In the genomic region with DNA sequence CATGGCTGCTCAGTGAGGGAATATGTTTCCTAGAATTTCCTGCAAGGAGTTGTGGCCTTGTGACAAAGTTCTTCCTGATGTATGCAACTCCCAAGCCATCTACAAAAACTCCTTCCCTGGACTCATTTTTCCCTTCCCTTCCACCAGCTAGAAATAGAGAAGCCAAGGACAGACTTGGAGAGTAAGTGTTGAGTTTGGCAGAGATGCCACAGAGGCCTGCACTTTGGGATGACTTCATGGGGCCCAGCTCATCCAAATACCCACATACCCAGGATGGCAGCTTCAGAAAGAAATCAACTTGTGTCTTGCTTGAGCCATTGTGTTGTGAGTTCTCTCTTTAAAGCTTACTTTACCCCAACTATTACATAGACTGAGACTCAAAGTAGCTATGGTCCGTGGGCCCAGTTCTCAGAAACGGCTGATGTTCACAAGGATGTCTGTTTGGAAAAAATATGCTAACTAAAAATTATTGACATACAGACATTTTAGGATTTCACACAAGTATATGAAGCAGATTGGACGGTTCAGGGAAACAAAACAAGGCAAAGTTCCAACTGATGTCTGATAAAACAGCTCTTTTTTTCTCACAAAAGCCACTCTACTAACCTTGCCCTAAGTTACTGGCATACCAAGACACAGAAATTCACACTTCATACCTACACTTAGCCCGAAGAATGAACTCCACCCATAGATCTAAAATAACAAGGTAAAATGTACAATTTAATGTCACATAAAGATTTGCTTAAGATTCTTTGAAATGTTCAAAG, we compare ENCODE assay signal across 28 cellular contexts.
DNase-seq lines count a peak whose midpoint lies in the region; ATAC-seq and TF ChIP-seq lines count a peak whose summit lies in the region.
"Had no signal": no experiment of that assay in that cellular context is flagged by ENCODE, and none has a peak within 500 bp of the region (broad histone marks: within the 10 kb centered on the region; RNA-seq: fewer than 3 reads in every experiment).

No MANE protein-coding gene starts in this region.

- POLR2A ChIA-PET in SK-N-SH (lab: Yijun Ruan, JAX), result no interaction called here

- DNase-seq in EL (peak; percentile 15), SK-N-SH (no peak), fibroblast of lung (ENCODE audit: low read depth in 2 of 2) (peak in 1 of 2 donors; percentile 59), AG08396 (ENCODE audit: low spot score) (no peak)
- DNase-seq in activated naive CD4-positive, alpha-beta T cell treated with anti-CD3 and anti-CD28 coated beads, Interleukin-2, amount 50 U/mL, for 72 hours (ENCODE audit: low spot score in 2 of 2), result no peak
- DNase-seq: activated CD4-positive, alpha-beta T cell treated with anti-CD3 and anti-CD28 coated beads for 1 hour; activated CD8-positive, alpha-beta T cell treated with anti-CD3 and anti-CD28 coated beads for 36 hours; activated effector memory CD4-positive, alpha-beta T cell treated with Interleukin-2 at 50 U/mL for 16 hours; activated naive CD8-positive, alpha-beta T cell treated with anti-CD3 and anti-CD28 coated beads, Interleukin-2, amount 50 U/mL, for 24 hours; activated T-cell treated with anti-CD3 and anti-CD28 coated beads for 4 hours; CD4-positive, CD25-positive, alpha-beta regulatory T cell; dermis blood vessel endothelial cell; head of caudate nucleus; KG1; naive B cell; NCI-H2171; NCI-H524 treated with DMSO at 0.1 percent for 48 hours; NK-92 treated with Interleukin-12 subunit alpha and Interleukin-12 subunit beta, amount 100 ng/mL, for 24 hours; small intestine; substantia nigra had no signal

- peaks cover 0 to under 1% of the 10 kb centered on the region in 2 donors for H3K36me3 Mint-ChIP-seq in activated naive CD4-positive, alpha-beta T cell treated with anti-CD3 and anti-CD28 coated beads, Interleukin-2, amount 50 U/mL, for 72 hours
- H3K36me3 Mint-ChIP-seq: CD4-positive, CD25-positive, alpha-beta regulatory T cell; memory B cell; naive B cell; stimulated activated effector memory CD8-positive, alpha-beta T cell treated with anti-CD3 and anti-CD28 coated beads, Interleukin-12 subunit alpha, Interleukin-12 subunit beta, amount 100 ng/mL, for 72 hours had no signal

- H3K9me3 ChIP-seq in SK-N-SH, result no peaks in the 10 kb centered on the region
- H3K9me3 ChIP-seq in fibroblast of lung (ENCODE audit: control insufficient read depth, insufficient read depth, low read depth, low read length), result no peaks in the 10 kb centered on the region
- no peaks in the 10 kb centered on the region for H3K9me3 ChIP-seq in skeletal muscle satellite cell (replicated peaks; ENCODE audit: low read length)

- 69% methylated on average over 4 of the region's 4 CpGs for WGBS in SK-N-SH (ENCODE audit: low lambda C conversion rate)

- H3K36me3 ChIP-seq in SK-N-SH (replicated peaks in 1 of 2; ENCODE audit: control insufficient read depth in 1 of 2, insufficient read depth in 2 of 2, low read length in 1 of 2), result no peaks in the 10 kb centered on the region
- no peaks in the 10 kb centered on the region for H3K36me3 ChIP-seq in fibroblast of lung (ENCODE audit: control insufficient read depth, insufficient read depth, low read length)
- H3K36me3 ChIP-seq in skeletal muscle satellite cell (ENCODE audit: insufficient read depth, low read length), result no peaks in the 10 kb centered on the region
- H3K36me3 ChIP-seq: cardiac muscle cell had no signal

- H3K4me2 ChIP-seq in SK-N-SH (peak overlapping the region; percentile 28), fibroblast of lung (ENCODE audit: extremely low read depth, insufficient read depth, low read length) (peak overlapping the region; percentile 11), skeletal muscle satellite cell (ENCODE audit: low read length) (peak overlapping the region; percentile 53)

- H3K4me3 ChIP-seq in SK-N-SH (ENCODE audit: low read depth in 2 of 2, low read length in 1 of 2) (no peak overlapping the region), fibroblast of lung (replicated peaks in 1 of 4; ENCODE audit: control extremely low read depth in 1 of 4, insufficient read depth in 1 of 4, low read depth in 3 of 4, low read length in 4 of 4) (no peak overlapping the region), skeletal muscle satellite cell (ENCODE audit: low read length) (peak overlapping the region; percentile 23)
- H3K4me3 ChIP-seq: cardiac muscle cell had no signal

- H3K27me3 ChIP-seq in SK-N-SH (ENCODE audit: insufficient read depth), result no peaks in the 10 kb centered on the region
- H3K27me3 ChIP-seq in fibroblast of lung (ENCODE audit: control insufficient read depth, insufficient read depth, low read length), result no peaks in the 10 kb centered on the region
- no peaks in the 10 kb centered on the region for H3K27me3 ChIP-seq in skeletal muscle satellite cell (ENCODE audit: control insufficient read depth, insufficient read depth, low read length)
- H3K27me3 ChIP-seq: cardiac muscle cell had no signal

- H3F3A ChIP-seq in SK-N-SH (replicated peaks; ENCODE audit: insufficient read depth), result peaks cover 37% of the 10 kb centered on the region

- no peaks in the 10 kb centered on the region for H3K79me2 ChIP-seq in SK-N-SH (ENCODE audit: insufficient read depth)
- no peaks in the 10 kb centered on the region for H3K79me2 ChIP-seq in fibroblast of lung (ENCODE audit: control insufficient read depth, insufficient read depth, low read length)

- H3K9me2 ChIP-seq in SK-N-SH, result no peaks in the 10 kb centered on the region

- H3K27ac ChIP-seq in SK-N-SH (ENCODE audit: low read depth in 2 of 2, low read length in 1 of 2), result peak overlapping the region; percentile 71 to 80; a peak in 3 of 4 replicates
- no peak overlapping the region for H3K27ac ChIP-seq in fibroblast of lung (ENCODE audit: insufficient read depth, low read length)
- H3K27ac ChIP-seq: cardiac muscle cell had no signal

- H3K4me1 ChIP-seq in SK-N-SH (ENCODE audit: control insufficient read depth in 1 of 2, insufficient read depth in 2 of 2, low read depth in 1 of 2, low read length in 1 of 2), result peaks cover 6 to 15% of the 10 kb centered on the region in 2 experiments
- peaks cover 21% of the 10 kb centered on the region for H3K4me1 ChIP-seq in fibroblast of lung (ENCODE audit: control insufficient read depth, extremely low read depth, insufficient read depth, low read length)
- H3K4me1 ChIP-seq in skeletal muscle satellite cell (ENCODE audit: control insufficient read depth, insufficient read depth, low read length), result peaks cover 50% of the 10 kb centered on the region

- no peak overlapping the region for H3K27ac Mint-ChIP-seq in activated naive CD4-positive, alpha-beta T cell treated with anti-CD3 and anti-CD28 coated beads, Interleukin-2, amount 50 U/mL, for 72 hours
- H3K27ac Mint-ChIP-seq: activated CD8-positive, alpha-beta T cell treated with anti-CD3 and anti-CD28 coated beads for 36 hours; activated naive CD8-positive, alpha-beta T cell treated with anti-CD3 and anti-CD28 coated beads, Interleukin-2, amount 50 U/mL, for 24 hours; memory B cell; naive B cell; stimulated activated effector memory CD8-positive, alpha-beta T cell treated with anti-CD3 and anti-CD28 coated beads, Interleukin-12 subunit alpha, Interleukin-12 subunit beta, amount 100 ng/mL, for 72 hours; T-helper 1 cell treated with Interleukin-12 subunit alpha and Interleukin-12 subunit beta and Interleukin-4 antibody, amounts not matched to agents 30 μg/mL and 1 μg/mL, for 36 hours had no signal

- H3K9me3 Mint-ChIP-seq in activated naive CD4-positive, alpha-beta T cell treated with anti-CD3 and anti-CD28 coated beads, Interleukin-2, amount 50 U/mL, for 72 hours, result peaks cover 6 to 7% of the 10 kb centered on the region in 2 donors
- H3K9me3 Mint-ChIP-seq: stimulated activated effector memory CD8-positive, alpha-beta T cell treated with anti-CD3 and anti-CD28 coated beads, Interleukin-12 subunit alpha, Interleukin-12 subunit beta, amount 100 ng/mL, for 72 hours; T-helper 1 cell treated with Interleukin-12 subunit alpha and Interleukin-12 subunit beta and Interleukin-4 antibody, amounts not matched to agents 30 μg/mL and 1 μg/mL, for 36 hours had no signal

- H2AFZ ChIP-seq in SK-N-SH (ENCODE audit: low read depth) (no peak overlapping the region), fibroblast of lung (ENCODE audit: low read length) (no peak overlapping the region)

- TF ChIP-seq CTCF in SK-N-SH (IDR thresholded peaks at IDR 0.05) (no peak), fibroblast of lung (conservative IDR thresholded peaks at IDR 0.05 in 1 of 2, IDR thresholded peaks at IDR 0.05 in 1 of 2; ENCODE audit: low read depth in 1 of 2, low read length in 2 of 2) (no peak)

- CTCF ChIA-PET in SK-N-SH (lab: Yijun Ruan, JAX), result interaction anchor here (1.2 to 2.5 kb wide), 2 partner anchors 10 to 164 kb away, joined by 3 to 10 read pairs; no protein-coding TSS in a partner anchor

- TF ChIP-seq EP300 in SK-N-SH (IDR thresholded peaks at IDR 0.05; ENCODE audit: borderline replicate concordance in 1 of 2, low read depth in 1 of 2, low read length in 1 of 2), result no peak

- no peaks in the 10 kb centered on the region for H4K20me1 ChIP-seq in SK-N-SH (ENCODE audit: insufficient read depth)
- H4K20me1 ChIP-seq in fibroblast of lung (ENCODE audit: control insufficient read depth, extremely low read depth, insufficient read depth, low read length), result no peaks in the 10 kb centered on the region

- ATAC-seq in GM18519 (IDR thresholded peaks at IDR 0.05; ENCODE audit: low FRiP score, unreplicated experiment) (no peak), GM18873 (IDR thresholded peaks at IDR 0.05; ENCODE audit: low FRiP score, unreplicated experiment) (no peak)
- no peak for ATAC-seq in activated naive CD4-positive, alpha-beta T cell treated with anti-CD3 and anti-CD28 coated beads, Interleukin-2, amount 50 U/mL, for 72 hours
- ATAC-seq: activated CD8-positive, alpha-beta T cell treated with anti-CD3 and anti-CD28 coated beads for 36 hours; activated naive CD8-positive, alpha-beta T cell treated with anti-CD3 and anti-CD28 coated beads, Interleukin-2, amount 50 U/mL, for 24 hours; Panc1; stimulated activated effector memory CD8-positive, alpha-beta T cell treated with anti-CD3 and anti-CD28 coated beads, Interleukin-12 subunit alpha, Interleukin-12 subunit beta, amount 100 ng/mL, for 72 hours had no signal

- H3K9ac ChIP-seq in SK-N-SH, result peak overlapping the region; percentile 21; the same call in 1 of the 2 replicates
- no peak overlapping the region for H3K9ac ChIP-seq in fibroblast of lung (ENCODE audit: insufficient read depth, low read length)
- H3K9ac ChIP-seq in skeletal muscle satellite cell (ENCODE audit: low read depth, low read length), result peak overlapping the region; percentile 68

- no peak for TF ChIP-seq RAD21 in SK-N-SH (IDR thresholded peaks at IDR 0.05; ENCODE audit: low read length)

TF ChIP-seq in SK-N-SH, 30 proteins besides CTCF, POLR2A, EP300 and RAD21 (continues in another document):
- TF ChIP-seq FOXJ3 (CRISPR knock-in tag; IDR thresholded peaks at IDR 0.05), result no peak
- no peak for TF ChIP-seq RFX5 (IDR thresholded peaks at IDR 0.05; ENCODE audit: low read length)
- no peak for TF ChIP-seq MEF2A (IDR thresholded peaks at IDR 0.05; ENCODE audit: borderline replicate concordance, low read depth)
